Comparison of ENCODE assay signal across 15 cellular contexts in genomic region chr9:23728736-23729135, GRCh38.
"Had no signal": no experiment of that assay in that cellular context is flagged by ENCODE, and none has a peak within 500 bp of the region (broad histone marks: within the 10 kb centered on the region; RNA-seq: fewer than 3 reads in every experiment).

No MANE protein-coding gene starts in this region.

- DNase-seq: KBM-7, MM.1S, NCI-H1092 treated with DMSO at 0.1 percent for 48 hours, NCI-H1436, NCI-H187, NCI-H2029 treated with DMSO at 0.1 percent for 48 hours, NCI-H2227 treated with DMSO at 0.1 percent for 48 hours, NCI-H510A, NCI-H524 treated with DMSO at 0.1 percent for 48 hours, NCI-H69, NCI-H774, Right ventricle myocardium superior, RPMI8226, T-helper 1 cell had no signal

- H3K27ac ChIP-seq: HL-60 had no signal
